In the genomic region with DNA sequence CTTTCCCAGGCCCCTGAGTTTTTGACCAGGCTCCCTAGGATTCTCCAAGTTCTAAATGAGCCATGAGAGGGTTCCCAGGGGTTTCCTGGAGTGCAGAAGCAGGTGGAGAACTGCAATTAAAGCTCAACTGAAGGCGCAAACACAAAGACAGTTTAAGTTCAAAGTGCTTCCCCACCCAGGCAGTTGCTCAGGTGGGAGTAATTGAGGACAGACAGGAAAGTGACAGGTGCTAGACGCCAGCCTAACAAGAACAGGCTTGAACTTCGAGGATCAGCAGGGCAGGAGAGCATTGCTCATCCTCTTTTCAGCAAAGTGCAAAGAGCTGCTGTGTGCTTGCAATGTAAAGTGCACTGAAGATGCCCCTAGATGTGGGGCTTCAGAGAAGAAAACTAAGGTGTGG, we compare ENCODE assay signal across 17 cellular contexts.
"Had no signal": no experiment of that assay in that cellular context is flagged by ENCODE, and none has a peak within 500 bp of the region (broad histone marks: within the 10 kb centered on the region; RNA-seq: fewer than 3 reads in every experiment).

No MANE protein-coding gene starts in this region.

- H3K9me3 ChIP-seq: gastrocnemius medialis, heart right ventricle, ovary, sigmoid colon, thoracic aorta, upper lobe of right lung had no signal

- ATAC-seq: activated CD4-positive, alpha-beta T cell treated with anti-CD3 and anti-CD28 coated beads for 36 hours; activated CD8-positive, alpha-beta memory T cell treated with anti-CD3 and anti-CD28 coated beads, Interleukin-2, amount 10 ng/mL, durations not matched to agents 7 days and 5 days; gastrocnemius medialis; heart right ventricle; upper lobe of right lung had no signal

- H3K4me1 ChIP-seq: gastrocnemius medialis, heart right ventricle, sigmoid colon, upper lobe of right lung had no signal

- H3K4me3 ChIP-seq: cardiac muscle cell, dorsolateral prefrontal cortex, gastrocnemius medialis, heart right ventricle, lung, ovary, sigmoid colon, thoracic aorta, upper lobe of right lung had no signal

- DNase-seq: activated CD4-positive, alpha-beta memory T cell treated with anti-CD3 and anti-CD28 coated beads for 36 hours; activated CD4-positive, alpha-beta T cell treated with anti-CD3 and anti-CD28 coated beads for 36 hours; activated CD8-positive, alpha-beta memory T cell treated with anti-CD3 and anti-CD28 coated beads, Interleukin-2, amount 10 ng/mL, durations not matched to agents 7 days and 5 days; activated naive CD4-positive, alpha-beta T cell treated with anti-CD3 and anti-CD28 coated beads, Interleukin-2, amount 10 ng/mL, durations not matched to agents 7 days and 5 days; activated T-cell treated with anti-CD3 and anti-CD28 coated beads, Interleukin-2, amount 50 U/mL, for 1 hour; dorsolateral prefrontal cortex; endodermal cell; gastrocnemius medialis; heart right ventricle; ovary; sigmoid colon; stimulated activated CD4-positive, alpha-beta T cell treated with anti-CD3 and anti-CD28 coated beads, Interleukin-2, amount 100 ng/mL, for 24 hours; upper lobe of right lung had no signal

- FAIRE-seq: astrocyte had no signal

- H3K36me3 ChIP-seq: cardiac muscle cell, gastrocnemius medialis, heart right ventricle, ovary, sigmoid colon, thoracic aorta, upper lobe of right lung had no signal
